1 cellular context compared by ENCODE assay signal in the genomic region with DNA sequence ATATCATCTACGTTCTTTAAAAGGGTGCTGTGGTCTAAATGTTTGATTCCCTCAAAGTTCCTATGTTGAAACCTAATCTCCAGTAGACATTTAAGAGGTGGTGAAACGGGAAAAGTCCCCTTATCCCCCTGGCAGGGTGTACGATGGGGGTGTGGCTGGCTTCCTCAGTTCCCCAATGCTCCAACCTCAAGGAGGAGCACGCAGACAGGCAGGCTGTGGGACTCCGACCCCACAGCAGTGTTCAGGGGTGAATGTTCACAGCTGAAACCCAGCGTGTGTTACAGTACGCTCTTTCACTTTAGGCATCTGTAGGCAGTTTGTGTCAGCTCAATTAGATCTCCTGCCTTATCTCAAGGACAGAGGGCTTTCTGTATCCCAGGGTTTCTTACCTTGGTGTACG.
TF ChIP-seq lines count a peak whose summit lies in the region.

No MANE protein-coding gene starts in this region.

TF ChIP-seq in HepG2, 621 proteins besides CTCF, POLR2A, EP300 and RAD21 (continued from another document and continues in another):
- TF ChIP-seq MXD3 (CRISPR knock-in tag; IDR thresholded peaks at IDR 0.05) (0 out of 2 replicates have a peak, but pooled peaks have one; percentile 46), ZNF354B (CRISPR knock-in tag; IDR thresholded peaks at IDR 0.05) (0 out of 2 replicates have a peak, but pooled peaks have one; percentile 64), ZSCAN30 (CRISPR knock-in tag; IDR thresholded peaks at IDR 0.05) (no peak), SALL1 (CRISPR knock-in tag; IDR thresholded peaks at IDR 0.05) (0 out of 2 replicates have a peak, but pooled peaks have one; percentile 18), POLR2AphosphoS5 (IDR thresholded peaks at IDR 0.05; ENCODE audit: low read depth, low read length) (peak; percentile 53), ZFX (CRISPR knock-in tag; IDR thresholded peaks at IDR 0.05; ENCODE audit: low read depth) (0 out of 2 replicates have a peak, but pooled peaks have one; percentile 0), ZNF567 (CRISPR knock-in tag; IDR thresholded peaks at IDR 0.05; ENCODE audit: borderline replicate concordance) (0 out of 2 replicates have a peak, but pooled peaks have one; percentile 63), ZNF709 (CRISPR knock-in tag; IDR thresholded peaks at IDR 0.05) (0 out of 2 replicates have a peak, but pooled peaks have one; percentile 36), ZNF44 (CRISPR knock-in tag; IDR thresholded peaks at IDR 0.05) (no peak), ZNF496 (CRISPR knock-in tag; IDR thresholded peaks at IDR 0.05; ENCODE audit: insufficient replicate concordance) (no peak), ZNF841 (CRISPR knock-in tag; IDR thresholded peaks at IDR 0.05; ENCODE audit: borderline replicate concordance) (no peak), GATAD1 (CRISPR knock-in tag; IDR thresholded peaks at IDR 0.05) (no peak), RNF2 (conservative IDR thresholded peaks at IDR 0.05; ENCODE audit: low read depth) (no peak), JDP2 (CRISPR knock-in tag; IDR thresholded peaks at IDR 0.05; ENCODE audit: borderline replicate concordance) (no peak), NFYC (CRISPR knock-in tag; IDR thresholded peaks at IDR 0.05) (no peak), ZBTB14 (CRISPR knock-in tag; IDR thresholded peaks at IDR 0.05) (0 out of 2 replicates have a peak, but pooled peaks have one; percentile 20), ZNF367 (CRISPR knock-in tag; IDR thresholded peaks at IDR 0.05; ENCODE audit: borderline replicate concordance) (no peak), HHEX (CRISPR knock-in tag; IDR thresholded peaks at IDR 0.05) (no peak), RXRB (CRISPR knock-in tag; IDR thresholded peaks at IDR 0.05; ENCODE audit: borderline replicate concordance) (no peak), NFIC (IDR thresholded peaks at IDR 0.05; ENCODE audit: low read length) (no peak), ZFP36 (IDR thresholded peaks at IDR 0.05; ENCODE audit: borderline replicate concordance, low read depth, low read length, partially characterized antibody) (no peak), ZFY (CRISPR knock-in tag; IDR thresholded peaks at IDR 0.05) (0 out of 2 replicates have a peak, but pooled peaks have one; percentile 32), ZNF674 (CRISPR knock-in tag; IDR thresholded peaks at IDR 0.05; ENCODE audit: low read depth) (0 out of 2 replicates have a peak, but pooled peaks have one; percentile 10), SYNCRIP (IDR thresholded peaks at IDR 0.05; ENCODE audit: insufficient read depth, low read depth, low read length) (no peak), ZMYM2 (CRISPR knock-in tag; IDR thresholded peaks at IDR 0.05) (0 out of 2 replicates have a peak, but pooled peaks have one; percentile 38), AGO2 (optimal IDR thresholded peaks at IDR 0.05; ENCODE audit: low read depth, low read length) (peak; percentile 87), SSRP1 (CRISPR knock-in tag; IDR thresholded peaks at IDR 0.05) (0 out of 2 replicates have a peak, but pooled peaks have one; percentile 19), RBM22 (optimal IDR thresholded peaks at IDR 0.05; ENCODE audit: low read length) (peak; percentile 97), JARID2 (CRISPR knock-in tag; IDR thresholded peaks at IDR 0.05; ENCODE audit: insufficient replicate concordance) (no peak), MAFG (CRISPR knock-in tag; IDR thresholded peaks at IDR 0.05) (no peak), ARNT (IDR thresholded peaks at IDR 0.05) (no peak), TARDBP (CRISPR knock-in tag; IDR thresholded peaks at IDR 0.05) (peak; percentile 39; the same call in 1 of the 2 replicates), ZSCAN31 (CRISPR knock-in tag; IDR thresholded peaks at IDR 0.05; ENCODE audit: low read depth) (0 out of 2 replicates have a peak, but pooled peaks have one; percentile 12), SOX13 (IDR thresholded peaks at IDR 0.05) (no peak), SOX13 (CRISPR knock-in tag; conservative IDR thresholded peaks at IDR 0.05 in 1 of 2, IDR thresholded peaks at IDR 0.05 in 1 of 2) (0 out of 4 replicates have a peak, but pooled peaks of 1 of the 2 experiments have one; percentile 16), TP53 (CRISPR knock-in tag; conservative IDR thresholded peaks at IDR 0.05) (no peak), ZNF576 (CRISPR knock-in tag; IDR thresholded peaks at IDR 0.05) (no peak), UBTF (CRISPR knock-in tag; IDR thresholded peaks at IDR 0.05) (0 out of 2 replicates have a peak, but pooled peaks have one; percentile 37), E2F1 (CRISPR knock-in tag; IDR thresholded peaks at IDR 0.05) (no peak), SMARCE1 (IDR thresholded peaks at IDR 0.05; ENCODE audit: borderline replicate concordance) (no peak), ATF7-NPFF (CRISPR knock-in tag; IDR thresholded peaks at IDR 0.05; ENCODE audit: low read depth) (no peak), PAF1 (CRISPR knock-in tag; IDR thresholded peaks at IDR 0.05) (peak; percentile 45)
- TF ChIP-seq, protein P1, sequence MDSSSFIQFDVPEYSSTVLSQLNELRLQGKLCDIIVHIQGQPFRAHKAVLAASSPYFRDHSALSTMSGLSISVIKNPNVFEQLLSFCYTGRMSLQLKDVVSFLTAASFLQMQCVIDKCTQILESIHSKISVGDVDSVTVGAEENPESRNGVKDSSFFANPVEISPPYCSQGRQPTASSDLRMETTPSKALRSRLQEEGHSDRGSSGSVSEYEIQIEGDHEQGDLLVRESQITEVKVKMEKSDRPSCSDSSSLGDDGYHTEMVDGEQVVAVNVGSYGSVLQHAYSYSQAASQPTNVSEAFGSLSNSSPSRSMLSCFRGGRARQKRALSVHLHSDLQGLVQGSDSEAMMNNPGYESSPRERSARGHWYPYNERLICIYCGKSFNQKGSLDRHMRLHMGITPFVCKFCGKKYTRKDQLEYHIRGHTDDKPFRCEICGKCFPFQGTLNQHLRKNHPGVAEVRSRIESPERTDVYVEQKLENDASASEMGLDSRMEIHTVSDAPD (CRISPR knock-in tag; IDR thresholded peaks at IDR 0.05) = no peak; the same call in 1 of the 2 replicates
- TF ChIP-seq, protein P2, sequence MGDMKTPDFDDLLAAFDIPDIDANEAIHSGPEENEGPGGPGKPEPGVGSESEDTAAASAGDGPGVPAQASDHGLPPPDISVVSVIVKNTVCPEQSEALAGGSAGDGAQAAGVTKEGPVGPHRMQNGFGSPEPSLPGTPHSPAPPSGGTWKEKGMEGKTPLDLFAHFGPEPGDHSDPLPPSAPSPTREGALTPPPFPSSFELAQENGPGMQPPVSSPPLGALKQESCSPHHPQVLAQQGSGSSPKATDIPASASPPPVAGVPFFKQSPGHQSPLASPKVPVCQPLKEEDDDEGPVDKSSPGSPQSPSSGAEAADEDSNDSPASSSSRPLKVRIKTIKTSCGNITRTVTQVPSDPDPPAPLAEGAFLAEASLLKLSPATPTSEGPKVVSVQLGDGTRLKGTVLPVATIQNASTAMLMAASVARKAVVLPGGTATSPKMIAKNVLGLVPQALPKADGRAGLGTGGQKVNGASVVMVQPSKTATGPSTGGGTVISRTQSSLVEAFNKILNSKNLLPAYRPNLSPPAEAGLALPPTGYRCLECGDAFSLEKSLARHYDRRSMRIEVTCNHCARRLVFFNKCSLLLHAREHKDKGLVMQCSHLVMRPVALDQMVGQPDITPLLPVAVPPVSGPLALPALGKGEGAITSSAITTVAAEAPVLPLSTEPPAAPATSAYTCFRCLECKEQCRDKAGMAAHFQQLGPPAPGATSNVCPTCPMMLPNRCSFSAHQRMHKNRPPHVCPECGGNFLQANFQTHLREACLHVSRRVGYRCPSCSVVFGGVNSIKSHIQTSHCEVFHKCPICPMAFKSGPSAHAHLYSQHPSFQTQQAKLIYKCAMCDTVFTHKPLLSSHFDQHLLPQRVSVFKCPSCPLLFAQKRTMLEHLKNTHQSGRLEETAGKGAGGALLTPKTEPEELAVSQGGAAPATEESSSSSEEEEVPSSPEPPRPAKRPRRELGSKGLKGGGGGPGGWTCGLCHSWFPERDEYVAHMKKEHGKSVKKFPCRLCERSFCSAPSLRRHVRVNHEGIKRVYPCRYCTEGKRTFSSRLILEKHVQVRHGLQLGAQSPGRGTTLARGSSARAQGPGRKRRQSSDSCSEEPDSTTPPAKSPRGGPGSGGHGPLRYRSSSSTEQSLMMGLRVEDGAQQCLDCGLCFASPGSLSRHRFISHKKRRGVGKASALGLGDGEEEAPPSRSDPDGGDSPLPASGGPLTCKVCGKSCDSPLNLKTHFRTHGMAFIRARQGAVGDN (CRISPR knock-in tag; IDR thresholded peaks at IDR 0.05) = 0 out of 2 replicates have a peak, but pooled peaks have one; percentile 32
- TF ChIP-seq, protein P3, sequence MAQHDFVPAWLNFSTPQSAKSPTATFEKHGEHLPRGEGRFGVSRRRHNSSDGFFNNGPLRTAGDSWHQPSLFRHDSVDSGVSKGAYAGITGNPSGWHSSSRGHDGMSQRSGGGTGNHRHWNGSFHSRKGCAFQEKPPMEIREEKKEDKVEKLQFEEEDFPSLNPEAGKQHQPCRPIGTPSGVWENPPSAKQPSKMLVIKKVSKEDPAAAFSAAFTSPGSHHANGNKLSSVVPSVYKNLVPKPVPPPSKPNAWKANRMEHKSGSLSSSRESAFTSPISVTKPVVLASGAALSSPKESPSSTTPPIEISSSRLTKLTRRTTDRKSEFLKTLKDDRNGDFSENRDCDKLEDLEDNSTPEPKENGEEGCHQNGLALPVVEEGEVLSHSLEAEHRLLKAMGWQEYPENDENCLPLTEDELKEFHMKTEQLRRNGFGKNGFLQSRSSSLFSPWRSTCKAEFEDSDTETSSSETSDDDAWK (CRISPR knock-in tag; IDR thresholded peaks at IDR 0.05) = no peak
- TF ChIP-seq, protein P4, sequence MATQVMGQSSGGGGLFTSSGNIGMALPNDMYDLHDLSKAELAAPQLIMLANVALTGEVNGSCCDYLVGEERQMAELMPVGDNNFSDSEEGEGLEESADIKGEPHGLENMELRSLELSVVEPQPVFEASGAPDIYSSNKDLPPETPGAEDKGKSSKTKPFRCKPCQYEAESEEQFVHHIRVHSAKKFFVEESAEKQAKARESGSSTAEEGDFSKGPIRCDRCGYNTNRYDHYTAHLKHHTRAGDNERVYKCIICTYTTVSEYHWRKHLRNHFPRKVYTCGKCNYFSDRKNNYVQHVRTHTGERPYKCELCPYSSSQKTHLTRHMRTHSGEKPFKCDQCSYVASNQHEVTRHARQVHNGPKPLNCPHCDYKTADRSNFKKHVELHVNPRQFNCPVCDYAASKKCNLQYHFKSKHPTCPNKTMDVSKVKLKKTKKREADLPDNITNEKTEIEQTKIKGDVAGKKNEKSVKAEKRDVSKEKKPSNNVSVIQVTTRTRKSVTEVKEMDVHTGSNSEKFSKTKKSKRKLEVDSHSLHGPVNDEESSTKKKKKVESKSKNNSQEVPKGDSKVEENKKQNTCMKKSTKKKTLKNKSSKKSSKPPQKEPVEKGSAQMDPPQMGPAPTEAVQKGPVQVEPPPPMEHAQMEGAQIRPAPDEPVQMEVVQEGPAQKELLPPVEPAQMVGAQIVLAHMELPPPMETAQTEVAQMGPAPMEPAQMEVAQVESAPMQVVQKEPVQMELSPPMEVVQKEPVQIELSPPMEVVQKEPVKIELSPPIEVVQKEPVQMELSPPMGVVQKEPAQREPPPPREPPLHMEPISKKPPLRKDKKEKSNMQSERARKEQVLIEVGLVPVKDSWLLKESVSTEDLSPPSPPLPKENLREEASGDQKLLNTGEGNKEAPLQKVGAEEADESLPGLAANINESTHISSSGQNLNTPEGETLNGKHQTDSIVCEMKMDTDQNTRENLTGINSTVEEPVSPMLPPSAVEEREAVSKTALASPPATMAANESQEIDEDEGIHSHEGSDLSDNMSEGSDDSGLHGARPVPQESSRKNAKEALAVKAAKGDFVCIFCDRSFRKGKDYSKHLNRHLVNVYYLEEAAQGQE (IDR thresholded peaks at IDR 0.05; ENCODE audit: borderline replicate concordance in 1 of 2, low read depth in 1 of 2, low read length in 2 of 2) = no peak
- TF ChIP-seq, protein P5, sequence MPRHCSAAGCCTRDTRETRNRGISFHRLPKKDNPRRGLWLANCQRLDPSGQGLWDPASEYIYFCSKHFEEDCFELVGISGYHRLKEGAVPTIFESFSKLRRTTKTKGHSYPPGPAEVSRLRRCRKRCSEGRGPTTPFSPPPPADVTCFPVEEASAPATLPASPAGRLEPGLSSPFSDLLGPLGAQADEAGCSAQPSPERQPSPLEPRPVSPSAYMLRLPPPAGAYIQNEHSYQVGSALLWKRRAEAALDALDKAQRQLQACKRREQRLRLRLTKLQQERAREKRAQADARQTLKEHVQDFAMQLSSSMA (CRISPR knock-in tag; IDR thresholded peaks at IDR 0.05) = no peak
